ENCODE assay signal across 16 cellular contexts in genomic region chr17:83194189-83194565, GRCh38.
DNase-seq lines count a peak whose midpoint lies in the region; ATAC-seq, FAIRE-seq and TF ChIP-seq lines count a peak whose summit lies in the region.
"Had no signal": no experiment of that assay in that cellular context is flagged by ENCODE, and none has a peak within 500 bp of the region (broad histone marks: within the 10 kb centered on the region; RNA-seq: fewer than 3 reads in every experiment).

No MANE protein-coding gene starts in this region.

- no peaks in the 10 kb centered on the region for H3K79me2 ChIP-seq in HepG2 (ENCODE audit: insufficient read depth, low read length)

- no peak overlapping the region for H2AFZ ChIP-seq in HepG2 (ENCODE audit: low read length)

- POLR2A ChIA-PET in HepG2 (lab: Yijun Ruan, JAX), result no interaction called here
- POLR2A ChIA-PET in naive thymus-derived CD4-positive, alpha-beta T cell (lab: Charles Lee), result no interaction called here

- no peaks in the 10 kb centered on the region for H3K27me3 Mint-ChIP-seq in naive thymus-derived CD4-positive, alpha-beta T cell
- H3K27me3 Mint-ChIP-seq: CD4-positive, alpha-beta memory T cell; progenitor cell of endocrine pancreas had no signal

- CTCF ChIA-PET in HepG2 (lab: Yijun Ruan, JAX; ENCODE audit: low intra/inter-chr PET ratio, low total read pairs), result no interaction called here
- CTCF ChIA-PET in naive thymus-derived CD4-positive, alpha-beta T cell (lab: Charles Lee), result no interaction called here

- no peak overlapping the region for H3K4me3 ChIP-seq in right lobe of liver
- no peak overlapping the region for H3K4me3 ChIP-seq in HepG2 (replicated peaks in 1 of 3; ENCODE audit: insufficient read depth in 1 of 3, low read depth in 2 of 3, low read length in 3 of 3)
- H3K4me3 ChIP-seq in SJSA1, result no peak overlapping the region
- H3K4me3 ChIP-seq in naive thymus-derived CD4-positive, alpha-beta T cell (ENCODE audit: low read length), result peak overlapping the region; percentile 19
- no peak overlapping the region for H3K4me3 ChIP-seq in vagina
- no peak overlapping the region for H3K4me3 ChIP-seq in small intestine (ENCODE audit: low read depth in 1 of 2, low read length in 2 of 2)
- H3K4me3 ChIP-seq: stomach had no signal

- TF ChIP-seq RAD21 in HepG2 (CRISPR knock-in tag; IDR thresholded peaks at IDR 0.05), result no peak

- H3K36me3 Mint-ChIP-seq in naive thymus-derived CD4-positive, alpha-beta T cell, result no peaks in the 10 kb centered on the region
- H3K36me3 Mint-ChIP-seq: CD4-positive, alpha-beta memory T cell had no signal

- intact Hi-C loops in right lobe of liver (cut with DNase I) (no loop called here), HepG2 (cut with micrococcal nuclease; ENCODE audit: unreplicated experiment) (no loop called here), vagina (cut with DNase I) (no loop called here)
- intact Hi-C loops in naive thymus-derived CD4-positive, alpha-beta T cell (cut with micrococcal nuclease), result no loop called here

- in situ Hi-C loops in HepG2 (cut with HindIII; ENCODE audit: extremely low pct_ligation_motif_present, low pct_unique_long_range_greater_than_20kb), result no loop called here

- no peak overlapping the region for H3K4me2 ChIP-seq in HepG2 (ENCODE audit: low read depth, low read length)

- TF ChIP-seq EP300 in HepG2 (IDR thresholded peaks at IDR 0.05; ENCODE audit: low read depth in 2 of 2, low read length in 2 of 2) (no peak), HepG2 (CRISPR knock-in tag; IDR thresholded peaks at IDR 0.05; ENCODE audit: borderline replicate concordance) (no peak)

- H3K9ac ChIP-seq in HepG2 (ENCODE audit: insufficient read depth, low read depth, low read length), result no peak overlapping the region

- DNase-seq in right lobe of liver, result peak; percentile 16 to 45 (median 44)
- no peak for DNase-seq in HepG2 (ENCODE audit: low spot score)
- DNase-seq in SJSA1 (ENCODE audit: low read depth in 1 of 2, low spot score in 2 of 2), result peak in 1 of 2 experiments; percentile 44
- peak in 1 of 9 donors; percentile 7 for DNase-seq in naive thymus-derived CD4-positive, alpha-beta T cell
- no peak for DNase-seq in vagina (ENCODE audit: extremely low spot score in 2 of 2)
- no peak for DNase-seq in small intestine
- DNase-seq in NCI-H748 treated with DMSO at 0.1 percent for 48 hours (lab: John Stamatoyannopoulos, UW), result no peak
- DNase-seq: activated CD4-positive, alpha-beta T cell treated with anti-CD3 and anti-CD28 coated beads, Interleukin-2, amount 50 U/mL, for 4 hours; CD4-positive, alpha-beta memory T cell; HCEC 1CT; NCI-H1105 treated with DMSO at 0.1 percent for 48 hours; NCI-H345 had no signal

- no TSS peak for BruUV-seq in HepG2 (replicated peaks; lab: Mats Ljungman, UMichigan)

- no peak overlapping the region for H3K27ac Mint-ChIP-seq in naive thymus-derived CD4-positive, alpha-beta T cell
- H3K27ac Mint-ChIP-seq: progenitor cell of endocrine pancreas had no signal

- no peak for FAIRE-seq in HepG2 (lab: Jason Lieb, UNC)
- no peak for FAIRE-seq in small intestine (lab: Jason Lieb, UNC)
- FAIRE-seq: HTR-8/SVneo had no signal

- ATAC-seq in right lobe of liver (no peak), HepG2 (no peak), HG03457 (IDR thresholded peaks at IDR 0.05; ENCODE audit: unreplicated experiment) (no peak)
- no peak for ATAC-seq in naive thymus-derived CD4-positive, alpha-beta T cell

- H3K9me3 ChIP-seq in right lobe of liver (no peaks in the 10 kb centered on the region), HepG2 (ENCODE audit: low read length) (no peaks in the 10 kb centered on the region), SJSA1 (replicated peaks) (peaks cover 11% of the 10 kb centered on the region), vagina (no peaks in the 10 kb centered on the region), small intestine (ENCODE audit: control insufficient read depth, low read depth) (no peaks in the 10 kb centered on the region)
- H3K9me3 ChIP-seq in naive thymus-derived CD4-positive, alpha-beta T cell (ENCODE audit: control insufficient read depth in 2 of 3, low read length in 3 of 3), result no peaks in the 10 kb centered on the region
- H3K9me3 ChIP-seq: stomach had no signal

- WGBS in right lobe of liver (ENCODE audit: insufficient coverage, low coverage, low lambda C conversion rate, missing lambda C conversion rate), result no CpG with 5 or more reads among the region's 6 CpGs
- WGBS in HepG2 (ENCODE audit: low lambda C conversion rate), result 62% methylated on average over 5 of the region's 6 CpGs
- 56 to 69% (median 63%) methylated on average over 6 of the region's 6 CpGs for WGBS in small intestine, 3 donors

- no peak overlapping the region for H3K27ac ChIP-seq in right lobe of liver
- no peak overlapping the region for H3K27ac ChIP-seq in HepG2 (ENCODE audit: extremely low read length, insufficient read depth, low read length)
- 0 out of 2 replicates have a peak overlapping the region, but pooled peaks have one; percentile 46 for H3K27ac ChIP-seq in SJSA1
- no peak overlapping the region for H3K27ac ChIP-seq in naive thymus-derived CD4-positive, alpha-beta T cell (ENCODE audit: low read depth, low read length)
- peak overlapping the region; percentile 93 for H3K27ac ChIP-seq in vagina
- H3K27ac ChIP-seq in small intestine (ENCODE audit: low read depth in 1 of 2, low read length in 1 of 2), result no peak overlapping the region

- peaks cover 1 to 24% (median 12%) of the 10 kb centered on the region in 7 donors for H3K4me1 Mint-ChIP-seq in naive thymus-derived CD4-positive, alpha-beta T cell

- H3K27me3 ChIP-seq in right lobe of liver (no peaks in the 10 kb centered on the region), HepG2 (ENCODE audit: control insufficient read depth in 1 of 2, insufficient read depth in 2 of 2, low read length in 2 of 2) (peaks cover 10 to 64% of the 10 kb centered on the region in 2 experiments; a peak in 4 of 5 replicates), SJSA1 (replicated peaks) (no peaks in the 10 kb centered on the region), vagina (no peaks in the 10 kb centered on the region), small intestine (ENCODE audit: control insufficient read depth in 2 of 2, insufficient read depth in 2 of 2, low read length in 2 of 2) (no peaks in the 10 kb centered on the region)
- H3K27me3 ChIP-seq in naive thymus-derived CD4-positive, alpha-beta T cell (ENCODE audit: control insufficient read depth in 2 of 2, insufficient read depth in 2 of 2, low read length in 2 of 2), result no peaks in the 10 kb centered on the region
- H3K27me3 ChIP-seq: stomach had no signal

- no peak for TF ChIP-seq CTCF in right lobe of liver (IDR thresholded peaks at IDR 0.05)
- no peak for TF ChIP-seq CTCF in HepG2 (CRISPR knock-in tag; IDR thresholded peaks at IDR 0.05)
- TF ChIP-seq CTCF in vagina (IDR thresholded peaks at IDR 0.05), result no peak

- peaks cover 6% of the 10 kb centered on the region; the same call in 1 of the 2 replicates for H4K20me1 ChIP-seq in HepG2 (ENCODE audit: insufficient read depth, low read length)

- H3K36me3 ChIP-seq in right lobe of liver (no peaks in the 10 kb centered on the region), HepG2 (replicated peaks in 1 of 2; ENCODE audit: control insufficient read depth in 1 of 2, insufficient read depth in 2 of 2, low read length in 2 of 2) (no peaks in the 10 kb centered on the region), SJSA1 (no peaks in the 10 kb centered on the region), vagina (no peaks in the 10 kb centered on the region), small intestine (ENCODE audit: control insufficient read depth in 2 of 2, insufficient read depth in 2 of 2, low read length in 2 of 2) (no peaks in the 10 kb centered on the region)
- no peaks in the 10 kb centered on the region for H3K36me3 ChIP-seq in naive thymus-derived CD4-positive, alpha-beta T cell (ENCODE audit: control insufficient read depth in 2 of 3, insufficient read depth in 3 of 3, low read length in 3 of 3)
- H3K36me3 ChIP-seq: stomach had no signal

- TF ChIP-seq POLR2A in right lobe of liver (IDR thresholded peaks at IDR 0.05), result no peak
- TF ChIP-seq POLR2A in HepG2 (IDR thresholded peaks at IDR 0.05; ENCODE audit: insufficient read depth in 1 of 2, low read depth in 2 of 2, low read length in 2 of 2), result no peak
- no peak for TF ChIP-seq POLR2A in vagina (IDR thresholded peaks at IDR 0.05)

- no peaks in the 10 kb centered on the region for H3K9me3 Mint-ChIP-seq in naive thymus-derived CD4-positive, alpha-beta T cell
- H3K9me3 Mint-ChIP-seq: CD4-positive, alpha-beta memory T cell had no signal

- H3K4me1 ChIP-seq in right lobe of liver (no peaks in the 10 kb centered on the region), HepG2 (ENCODE audit: insufficient read depth, low read length) (peaks cover 13% of the 10 kb centered on the region), SJSA1 (replicated peaks) (peaks cover 58% of the 10 kb centered on the region), vagina (peaks cover 78% of the 10 kb centered on the region), small intestine (ENCODE audit: control insufficient read depth in 2 of 2, insufficient read depth in 1 of 2, low read depth in 1 of 2, low read length in 1 of 2) (no peaks in the 10 kb centered on the region)
- peaks cover 14 to 21% of the 10 kb centered on the region in 2 donors for H3K4me1 ChIP-seq in naive thymus-derived CD4-positive, alpha-beta T cell (ENCODE audit: control insufficient read depth in 2 of 2, insufficient read depth in 2 of 2, low read length in 2 of 2)

- H3K4me3 Mint-ChIP-seq in naive thymus-derived CD4-positive, alpha-beta T cell, result peak overlapping the region in 4 of 10 donors; percentile 29 to 58 (median 46)

TF ChIP-seq in HepG2, 621 proteins besides CTCF, POLR2A, EP300 and RAD21 (continues in another document):
- TF ChIP-seq GRHL1 (CRISPR knock-in tag; conservative IDR thresholded peaks at IDR 0.05), result no peak
- no peak for TF ChIP-seq IRX3 (CRISPR knock-in tag; IDR thresholded peaks at IDR 0.05; ENCODE audit: borderline replicate concordance, low read depth)

Comparison
In these comparisons a context has a peak if more than half of its experiments do, and no peak if none do; other contexts are left out.
1. DNase-seq: peak in right lobe of liver (3 of 3); none in HepG2 (single experiment), vagina (0 of 2), small intestine (single experiment) and NCI-H748 treated with DMSO at 0.1 percent for 48 hours (single experiment).
2. H3K27ac ChIP-seq: peak in SJSA1 (single experiment) and vagina (single experiment); none in right lobe of liver (0 of 3), HepG2 (single experiment), naive thymus-derived CD4-positive, alpha-beta T cell (single experiment) and small intestine (0 of 2).